Comparison of ENCODE assay signal across 9 cellular contexts in genomic region chrX:68504237-68504636, GRCh38. TPM values are rescaled to one million over a fixed set of nuclear protein-coding genes. Genes with fewer than 3 reads are reported as not detected.
A peak's percentile ranks its signal among the peaks of the same experiment; 100 is the strongest.
DNase-seq lines count a peak whose midpoint lies in the region; ATAC-seq and TF ChIP-seq lines count a peak whose summit lies in the region.
"Had no signal": no experiment of that assay in that cellular context is flagged by ENCODE, and none has a peak within 500 bp of the region (broad histone marks: within the 10 kb centered on the region; RNA-seq: fewer than 3 reads in every experiment).

No MANE protein-coding gene starts in this region.

- H3K4me3 Mint-ChIP-seq in HFFc6 = no peak overlapping the region

- no peaks in the 10 kb centered on the region for H3K4me1 ChIP-seq in right cardiac atrium (ENCODE audit: control insufficient read depth, insufficient read depth, low read length)

- peaks cover 3% of the 10 kb centered on the region for H3K27me3 Mint-ChIP-seq in HFFc6 (ENCODE audit: insufficient read depth)

- no peaks in the 10 kb centered on the region; the same call in 1 of the 2 replicates for H3K36me3 Mint-ChIP-seq in HFFc6 (ENCODE audit: low read depth)

- no peak overlapping the region for H3K27ac ChIP-seq in right cardiac atrium (ENCODE audit: low read length)
- H3K27ac ChIP-seq: tibial nerve had no signal

- peaks cover 43% of the 10 kb centered on the region for H3K4me1 Mint-ChIP-seq in HFFc6 (ENCODE audit: low read depth)

- WGBS in right cardiac atrium = 85% methylated on average over 4 of the region's 4 CpGs

- no peak for ATAC-seq in right cardiac atrium

- DNase-seq in HFFc6 = peak; percentile 40
- DNase-seq in activated CD4-positive, CD25-positive, alpha-beta regulatory T cell (lab: John Stamatoyannopoulos, UW) = peak; percentile 1 to 18 (median 4)
- peak; percentile 65 for DNase-seq in choroid plexus epithelial cell (ENCODE audit: low read depth)
- DNase-seq in stimulated activated CD8-positive, alpha-beta memory T cell treated with anti-CD3 and anti-CD28 coated beads, Interleukin-12 subunit alpha, Interleukin-12 subunit beta, amount 100 ng/mL, for 4 hours (ENCODE audit: low read depth) = peak; percentile 22
- no peak for DNase-seq in GM13977 (ENCODE audit: low spot score)
- no peak for DNase-seq in putamen (ENCODE audit: low spot score)
- no peak for DNase-seq in NCI-H510A (lab: John Stamatoyannopoulos, UW)
- no peak for DNase-seq in right cardiac atrium

- TF ChIP-seq CTCF in HFFc6 (IDR thresholded peaks at IDR 0.05) (no peak), choroid plexus epithelial cell (conservative IDR thresholded peaks at IDR 0.05; ENCODE audit: low read depth, low read length) (no peak), GM13977 (IDR thresholded peaks at IDR 0.05; ENCODE audit: extremely low read depth, insufficient read depth, missing control alignments) (no peak)

- intact Hi-C loops in right cardiac atrium (cut with DNase I) = loop anchor here in 1 of 4 donors (10.0 kb wide), 1 partner anchor 301 kb away; no protein-coding TSS in a partner anchor

- in situ Hi-C loops in GM13977 (cut with MboI; ENCODE audit: low pct_unique_long_range_greater_than_20kb, low sequenced_read_pairs, unreplicated experiment) = loop anchor here (25.0 kb wide), 1 partner anchor 208 kb away; no protein-coding TSS in a partner anchor

- no peaks in the 10 kb centered on the region for H3K9me3 Mint-ChIP-seq in HFFc6

- no peaks in the 10 kb centered on the region for H3K9me3 ChIP-seq in right cardiac atrium (ENCODE audit: control insufficient read depth, low read length)
- H3K9me3 ChIP-seq: tibial nerve had no signal

- peak overlapping the region; percentile 73 for H3K27ac Mint-ChIP-seq in HFFc6

- H3K4me3 ChIP-seq in choroid plexus epithelial cell (ENCODE audit: low read depth, low read length) = no peak overlapping the region
- H3K4me3 ChIP-seq in right cardiac atrium (ENCODE audit: low read length) = no peak overlapping the region
- H3K4me3 ChIP-seq: tibial nerve had no signal

- H3K27me3 ChIP-seq in right cardiac atrium (ENCODE audit: control insufficient read depth, insufficient read depth) = no peaks in the 10 kb centered on the region

RNA-seq across cellular contexts. Expression of gene YIPF6, which starts 5.4 kb away (rescaled TPM):
- total RNA-seq in HFFc6 (2021; fragmentation: NEBNext Ultra II Directional; extraction: Animal tissue kit (Norgen Biotek cat#: 25700)) = 10 to 100 TPM; 35.5 to 46.2 (median 38.0) TPM
- total RNA-seq in right cardiac atrium = 10 to 100 TPM; 24.9 to 32.4 (median 25.8) TPM
- 9.5 TPM for polyA plus RNA-seq in right cardiac atrium

Comparison
In these comparisons a context has a peak if more than half of its experiments do, and no peak if none do; other contexts are left out.
1. DNase-seq: peak in HFFc6 (single experiment), activated CD4-positive, CD25-positive, alpha-beta regulatory T cell (4 of 4), choroid plexus epithelial cell (single experiment) and stimulated activated CD8-positive, alpha-beta memory T cell treated with anti-CD3 and anti-CD28 coated beads, Interleukin-12 subunit alpha, Interleukin-12 subunit beta, amount 100 ng/mL, for 4 hours (single experiment); none in GM13977 (single experiment), putamen (single experiment), NCI-H510A (single experiment) and right cardiac atrium (0 of 3).